13 cellular contexts compared by ENCODE assay signal in the genomic region with DNA sequence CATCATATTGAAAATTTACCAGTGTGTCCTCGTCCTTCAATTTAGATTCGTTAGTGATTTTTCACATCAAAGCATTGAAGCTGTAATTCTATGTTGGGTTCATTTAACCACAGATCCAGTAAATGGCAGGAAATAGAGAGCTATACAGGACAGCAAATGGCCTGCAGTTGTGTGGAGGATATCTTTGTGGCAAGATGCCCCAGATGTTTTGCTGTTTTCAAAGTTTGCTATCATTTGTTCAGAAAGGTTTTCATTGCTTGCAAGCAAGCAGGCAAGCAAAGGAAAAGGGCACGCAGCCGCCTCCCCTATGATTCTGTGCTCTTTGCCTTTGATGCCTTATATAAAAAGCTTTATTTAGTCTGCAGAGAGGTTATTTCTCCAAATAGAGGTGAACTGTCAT.
A peak's percentile ranks its signal among the peaks of the same experiment; 100 is the strongest.
DNase-seq lines count a peak whose midpoint lies in the region; ATAC-seq and TF ChIP-seq lines count a peak whose summit lies in the region.
"Had no signal": no experiment of that assay in that cellular context is flagged by ENCODE, and none has a peak within 500 bp of the region (broad histone marks: within the 10 kb centered on the region; RNA-seq: fewer than 3 reads in every experiment).

No MANE protein-coding gene starts in this region.

- 65 to 74% (median 70%) methylated on average over 4 of the region's 4 CpGs for WGBS in stomach, 5 donors

- DNase-seq in activated CD4-positive, alpha-beta T cell treated with anti-CD3 and anti-CD28 coated beads, Interleukin-2, amount 50 U/mL, for 1 hour: peak; percentile 22
- DNase-seq in activated CD4-positive, alpha-beta T cell treated with anti-CD3 and anti-CD28 coated beads for 1 hour: no peak
- DNase-seq in activated CD4-positive, alpha-beta memory T cell treated with anti-CD3 and anti-CD28 coated beads, Interleukin-2, amount 10 ng/mL, durations not matched to agents 7 days and 5 days: no peak
- DNase-seq in left ventricle myocardium superior: no peak
- DNase-seq in stomach: no peak
- no peak for DNase-seq in iPS-NIHi11 (ENCODE audit: low spot score)
- DNase-seq: NCI-H1436; NK-92 treated with Interleukin-12 subunit alpha and Interleukin-12 subunit beta, amount 100 ng/mL, for 24 hours; pancreas; T-helper 9 cell had no signal

- CTCF ChIA-PET in activated CD4-positive, alpha-beta memory T cell treated with anti-CD3 and anti-CD28 coated beads, Interleukin-2, amount 10 ng/mL, durations not matched to agents 7 days and 5 days (lab: Charles Lee): interaction anchor here (0.8 to 1.5 kb wide), 3 partner anchors 9 to 232 kb away, joined by 3 to 4 read pairs (median 3); no protein-coding TSS in a partner anchor

- POLR2A ChIA-PET in activated CD4-positive, alpha-beta memory T cell treated with anti-CD3 and anti-CD28 coated beads, Interleukin-2, amount 10 ng/mL, durations not matched to agents 7 days and 5 days (lab: Charles Lee): interaction anchor here (0.6 to 4.1 kb wide), 6 partner anchors 9 to 201 kb away, joined by 3 to 35 read pairs (median 4); a partner anchor contains a TSS

- no peaks in the 10 kb centered on the region for H3K9me3 Mint-ChIP-seq in activated CD4-positive, alpha-beta memory T cell treated with anti-CD3 and anti-CD28 coated beads, Interleukin-2, amount 10 ng/mL, durations not matched to agents 7 days and 5 days

- ATAC-seq in left ventricle myocardium superior (peak; percentile 60), esophagus mucosa (no peak), GM18519 (IDR thresholded peaks at IDR 0.05; ENCODE audit: low FRiP score, unreplicated experiment) (no peak)
- ATAC-seq: A549 had no signal

- H3K36me3 ChIP-seq in stomach: no peaks in the 10 kb centered on the region
- H3K36me3 ChIP-seq: pancreas had no signal

- peaks cover 34% of the 10 kb centered on the region for H3K36me3 Mint-ChIP-seq in activated CD4-positive, alpha-beta memory T cell treated with anti-CD3 and anti-CD28 coated beads, Interleukin-2, amount 10 ng/mL, durations not matched to agents 7 days and 5 days (ENCODE audit: low read depth)

- H3K4me1 ChIP-seq in stomach: peaks cover 22 to 74% (median 45%) of the 10 kb centered on the region in 4 donors

- no peaks in the 10 kb centered on the region for H3K9me3 ChIP-seq in stomach
- H3K9me3 ChIP-seq: A549, pancreas had no signal

- TF ChIP-seq POLR2A in stomach (IDR thresholded peaks at IDR 0.05): no peak

- H3K4me3 Mint-ChIP-seq in activated CD4-positive, alpha-beta memory T cell treated with anti-CD3 and anti-CD28 coated beads, Interleukin-2, amount 10 ng/mL, durations not matched to agents 7 days and 5 days: peak overlapping the region; percentile 65

- H3K27me3 Mint-ChIP-seq in activated CD4-positive, alpha-beta memory T cell treated with anti-CD3 and anti-CD28 coated beads, Interleukin-2, amount 10 ng/mL, durations not matched to agents 7 days and 5 days: no peaks in the 10 kb centered on the region

- H3K27ac ChIP-seq in stomach: peak overlapping the region; percentile 21 to 72 (median 58)

- no peak for TF ChIP-seq CTCF in stomach (IDR thresholded peaks at IDR 0.05)

- intact Hi-C loops in left ventricle myocardium superior (cut with micrococcal nuclease): no loop called here
- intact Hi-C loops in stomach (cut with DNase I; ENCODE audit: low total_unique reads): no loop called here

- H3K4me3 ChIP-seq in stomach: no peak overlapping the region
- H3K4me3 ChIP-seq: A549, pancreas had no signal

- no peak for TF ChIP-seq EP300 in stomach (IDR thresholded peaks at IDR 0.05)

- peaks cover 82% of the 10 kb centered on the region for H3K4me1 Mint-ChIP-seq in activated CD4-positive, alpha-beta memory T cell treated with anti-CD3 and anti-CD28 coated beads, Interleukin-2, amount 10 ng/mL, durations not matched to agents 7 days and 5 days

- H3K27me3 ChIP-seq in stomach: no peaks in the 10 kb centered on the region
- H3K27me3 ChIP-seq: pancreas had no signal

- peak overlapping the region; percentile 98 for H3K27ac Mint-ChIP-seq in activated CD4-positive, alpha-beta memory T cell treated with anti-CD3 and anti-CD28 coated beads, Interleukin-2, amount 10 ng/mL, durations not matched to agents 7 days and 5 days
